In the genomic region with DNA sequence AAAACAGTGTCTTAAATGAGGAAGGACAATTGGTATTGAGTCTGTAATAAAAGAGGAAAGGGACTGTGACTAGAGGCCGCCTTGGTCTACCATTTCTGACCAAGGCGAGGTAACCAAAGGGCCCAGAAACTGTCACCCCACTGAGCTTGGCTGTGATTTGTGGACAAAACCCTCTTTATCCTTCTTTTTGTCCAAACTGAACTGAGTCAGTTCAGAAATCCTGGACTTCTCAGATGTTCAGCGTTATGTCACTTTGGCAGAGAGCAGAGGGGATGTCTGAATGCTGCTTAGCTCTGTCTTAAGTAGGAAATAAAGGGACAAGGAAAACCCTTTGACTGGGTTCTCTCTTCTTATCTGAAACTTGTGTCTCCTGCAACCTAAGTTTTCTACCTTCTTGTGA, we compare ENCODE assay signal across 26 cellular contexts.
DNase-seq lines count a peak whose midpoint lies in the region; ATAC-seq and TF ChIP-seq lines count a peak whose summit lies in the region.
"Had no signal": no experiment of that assay in that cellular context is flagged by ENCODE, and none has a peak within 500 bp of the region (broad histone marks: within the 10 kb centered on the region; RNA-seq: fewer than 3 reads in every experiment).

No MANE protein-coding gene starts in this region.

- 66% methylated on average over 3 of the region's 3 CpGs for WGBS in SK-N-SH (ENCODE audit: low lambda C conversion rate)

- H3K9me2 ChIP-seq in SK-N-SH: no peaks in the 10 kb centered on the region

- H3K9ac ChIP-seq in SK-N-SH (no peak overlapping the region), parathyroid adenoma (no peak overlapping the region)

- H3K9me3 Mint-ChIP-seq in CD8-positive, alpha-beta memory T cell: no peaks in the 10 kb centered on the region
- H3K9me3 Mint-ChIP-seq: activated naive CD4-positive, alpha-beta T cell treated with anti-CD3 and anti-CD28 coated beads for 36 hours; activated T-cell treated with anti-CD3 and anti-CD28 coated beads, Interleukin-2, amount 50 U/mL, for 4 hours; central memory CD8-positive, alpha-beta T cell; naive thymus-derived CD4-positive, alpha-beta T cell had no signal

- H3K27me3 Mint-ChIP-seq in CD8-positive, alpha-beta memory T cell: peaks cover 2 to 4% of the 10 kb centered on the region in 2 donors
- H3K27me3 Mint-ChIP-seq: central memory CD8-positive, alpha-beta T cell; naive thymus-derived CD4-positive, alpha-beta T cell had no signal

- H3K27me3 ChIP-seq in SK-N-SH (ENCODE audit: insufficient read depth) (no peaks in the 10 kb centered on the region), parathyroid adenoma (ENCODE audit: control insufficient read depth, insufficient read depth, low read length) (no peaks in the 10 kb centered on the region)
- H3K27me3 ChIP-seq in CD8-positive, alpha-beta memory T cell (ENCODE audit: insufficient read depth, low read length, poor library complexity, severe bottlenecking): no peaks in the 10 kb centered on the region
- H3K27me3 ChIP-seq: ascending aorta, MG63, ovary had no signal

- H3K27ac Mint-ChIP-seq in CD8-positive, alpha-beta memory T cell: no peak overlapping the region
- H3K27ac Mint-ChIP-seq: activated naive CD4-positive, alpha-beta T cell treated with anti-CD3 and anti-CD28 coated beads for 36 hours; naive thymus-derived CD4-positive, alpha-beta T cell had no signal

- DNase-seq in AG10803 (ENCODE audit: low read depth) (peak; percentile 41), SK-N-SH (no peak), globus pallidus (ENCODE audit: low spot score) (peak; percentile 54), A172 (ENCODE audit: low spot score) (no peak), NCI-H345 treated with DMSO at 0.1 percent for 48 hours (lab: John Stamatoyannopoulos, UW; ENCODE audit: unreplicated experiment) (no peak)
- DNase-seq in CD8-positive, alpha-beta memory T cell: no peak
- DNase-seq: activated CD4-positive, alpha-beta T cell treated with anti-CD3 and anti-CD28 coated beads for 1 hour; activated naive CD4-positive, alpha-beta T cell treated with anti-CD3 and anti-CD28 coated beads for 36 hours; activated T-cell treated with anti-CD3 and anti-CD28 coated beads, Interleukin-2, amount 50 U/mL, for 4 hours; glutamatergic neuron; MG63; naive thymus-derived CD4-positive, alpha-beta T cell; NCI-H1436 treated with DMSO at 0.1 percent for 48 hours; NCI-H2171; NCI-H526; ovary; stimulated activated CD4-positive, alpha-beta T cell treated with anti-CD3 and anti-CD28 coated beads, Interleukin-2, amount 100 ng/mL, for 24 hours; stimulated activated naive CD4-positive, alpha-beta T cell; SW 1271 had no signal

- H4K20me1 ChIP-seq in SK-N-SH (ENCODE audit: insufficient read depth): no peaks in the 10 kb centered on the region

- TF ChIP-seq EP300 in SK-N-SH (IDR thresholded peaks at IDR 0.05; ENCODE audit: borderline replicate concordance in 1 of 2, low read depth in 1 of 2, low read length in 1 of 2): no peak

- H3K79me2 ChIP-seq in SK-N-SH (ENCODE audit: insufficient read depth): no peaks in the 10 kb centered on the region
- H3K79me2 ChIP-seq in parathyroid adenoma: no peaks in the 10 kb centered on the region

- H3K9me3 ChIP-seq in SK-N-SH (no peaks in the 10 kb centered on the region), parathyroid adenoma (ENCODE audit: control insufficient read depth, low read length) (no peaks in the 10 kb centered on the region)
- no peaks in the 10 kb centered on the region for H3K9me3 ChIP-seq in CD8-positive, alpha-beta memory T cell (ENCODE audit: low read length)
- H3K9me3 ChIP-seq: ascending aorta, MG63, ovary had no signal

- no peak overlapping the region for H2AFZ ChIP-seq in SK-N-SH (ENCODE audit: low read depth)
- H2AFZ ChIP-seq in parathyroid adenoma: peak overlapping the region; percentile 9

- no peak for TF ChIP-seq RAD21 in SK-N-SH (IDR thresholded peaks at IDR 0.05; ENCODE audit: low read length)

- H3K4me2 ChIP-seq in SK-N-SH: no peak overlapping the region
- H3K4me2 ChIP-seq in parathyroid adenoma (ENCODE audit: low read length): no peak overlapping the region

- TF ChIP-seq CTCF in AG10803 (conservative IDR thresholded peaks at IDR 0.05; ENCODE audit: low read length) (no peak), SK-N-SH (IDR thresholded peaks at IDR 0.05) (no peak), parathyroid adenoma (IDR thresholded peaks at IDR 0.05) (no peak)

- H3K4me1 ChIP-seq in SK-N-SH (ENCODE audit: control insufficient read depth in 1 of 2, insufficient read depth in 2 of 2, low read depth in 1 of 2, low read length in 1 of 2) (no peaks in the 10 kb centered on the region; a peak in 3 of 4 replicates), parathyroid adenoma (no peaks in the 10 kb centered on the region)
- H3K4me1 ChIP-seq in CD8-positive, alpha-beta memory T cell (ENCODE audit: insufficient read depth, low read length): no peaks in the 10 kb centered on the region
- H3K4me1 ChIP-seq: ascending aorta had no signal

- ATAC-seq in HG02885 (IDR thresholded peaks at IDR 0.05; ENCODE audit: poor library complexity, unreplicated experiment): no peak
- ATAC-seq: activated T-cell treated with anti-CD3 and anti-CD28 coated beads, Interleukin-2, amount 50 U/mL, for 4 hours; naive thymus-derived CD4-positive, alpha-beta T cell had no signal

- H3K4me3 Mint-ChIP-seq in CD8-positive, alpha-beta memory T cell: no peak overlapping the region
- H3K4me3 Mint-ChIP-seq: activated naive CD4-positive, alpha-beta T cell treated with anti-CD3 and anti-CD28 coated beads for 36 hours; activated T-cell treated with anti-CD3 and anti-CD28 coated beads, Interleukin-2, amount 50 U/mL, for 4 hours; central memory CD8-positive, alpha-beta T cell; naive thymus-derived CD4-positive, alpha-beta T cell had no signal

- no peak overlapping the region for H3K4me3 ChIP-seq in AG10803 (ENCODE audit: low read length)
- H3K4me3 ChIP-seq in SK-N-SH (ENCODE audit: low read depth in 2 of 2, low read length in 1 of 2): no peak overlapping the region
- H3K4me3 ChIP-seq in parathyroid adenoma (ENCODE audit: low read depth, low read length): no peak overlapping the region
- no peak overlapping the region for H3K4me3 ChIP-seq in CD8-positive, alpha-beta memory T cell (ENCODE audit: low read length)
- H3K4me3 ChIP-seq: ascending aorta, lung, MG63, ovary had no signal

- H3K36me3 ChIP-seq in SK-N-SH (replicated peaks in 1 of 2; ENCODE audit: control insufficient read depth in 1 of 2, insufficient read depth in 2 of 2, low read length in 1 of 2): no peaks in the 10 kb centered on the region
- no peaks in the 10 kb centered on the region for H3K36me3 ChIP-seq in parathyroid adenoma (ENCODE audit: control insufficient read depth, insufficient read depth, low read length)
- H3K36me3 ChIP-seq in CD8-positive, alpha-beta memory T cell (ENCODE audit: insufficient read depth, low read length): no peaks in the 10 kb centered on the region
- H3K36me3 ChIP-seq: ascending aorta, MG63, ovary had no signal

- POLR2A ChIA-PET in SK-N-SH (lab: Yijun Ruan, JAX): no interaction called here
- POLR2A ChIA-PET in CD8-positive, alpha-beta memory T cell (lab: Charles Lee): no interaction called here

- H3K36me3 Mint-ChIP-seq in CD8-positive, alpha-beta memory T cell: no peaks in the 10 kb centered on the region
- H3K36me3 Mint-ChIP-seq: naive thymus-derived CD4-positive, alpha-beta T cell had no signal

- peak overlapping the region; percentile 51 to 77 for H3K27ac ChIP-seq in SK-N-SH (ENCODE audit: low read depth in 2 of 2, low read length in 1 of 2)
- H3K27ac ChIP-seq in parathyroid adenoma: no peak overlapping the region
- no peak overlapping the region for H3K27ac ChIP-seq in CD8-positive, alpha-beta memory T cell (ENCODE audit: low read depth, low read length)
- H3K27ac ChIP-seq: ascending aorta, C4-2B, HL-60 had no signal

- no peaks in the 10 kb centered on the region for H3K4me1 Mint-ChIP-seq in CD8-positive, alpha-beta memory T cell
- H3K4me1 Mint-ChIP-seq: central memory CD8-positive, alpha-beta T cell had no signal

- CTCF ChIA-PET in SK-N-SH (lab: Yijun Ruan, JAX): no interaction called here
- CTCF ChIA-PET in CD8-positive, alpha-beta memory T cell (lab: Charles Lee): no interaction called here

- peaks cover 18% of the 10 kb centered on the region for H3F3A ChIP-seq in SK-N-SH (replicated peaks; ENCODE audit: insufficient read depth)

TF ChIP-seq in SK-N-SH, 30 proteins besides CTCF, POLR2A, EP300 and RAD21 (continues in another document):
- TF ChIP-seq, protein P1, sequence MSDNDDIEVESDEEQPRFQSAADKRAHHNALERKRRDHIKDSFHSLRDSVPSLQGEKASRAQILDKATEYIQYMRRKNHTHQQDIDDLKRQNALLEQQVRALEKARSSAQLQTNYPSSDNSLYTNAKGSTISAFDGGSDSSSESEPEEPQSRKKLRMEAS (IDR thresholded peaks at IDR 0.05; ENCODE audit: low read depth): no peak
- no peak for TF ChIP-seq PBX3 (IDR thresholded peaks at IDR 0.05)

Comparison
In these comparisons a context has a peak if more than half of its experiments do, and no peak if none do; other contexts are left out.
1. DNase-seq: peak in AG10803 (single experiment) and globus pallidus (single experiment); none in SK-N-SH (single experiment), A172 (single experiment), NCI-H345 treated with DMSO at 0.1 percent for 48 hours (single experiment) and CD8-positive, alpha-beta memory T cell (0 of 5).
2. H3K27ac ChIP-seq: peak in SK-N-SH (2 of 2); none in parathyroid adenoma (single experiment) and CD8-positive, alpha-beta memory T cell (single experiment).